Comparison of ENCODE assay signal across 8 cellular contexts in the genomic region with DNA sequence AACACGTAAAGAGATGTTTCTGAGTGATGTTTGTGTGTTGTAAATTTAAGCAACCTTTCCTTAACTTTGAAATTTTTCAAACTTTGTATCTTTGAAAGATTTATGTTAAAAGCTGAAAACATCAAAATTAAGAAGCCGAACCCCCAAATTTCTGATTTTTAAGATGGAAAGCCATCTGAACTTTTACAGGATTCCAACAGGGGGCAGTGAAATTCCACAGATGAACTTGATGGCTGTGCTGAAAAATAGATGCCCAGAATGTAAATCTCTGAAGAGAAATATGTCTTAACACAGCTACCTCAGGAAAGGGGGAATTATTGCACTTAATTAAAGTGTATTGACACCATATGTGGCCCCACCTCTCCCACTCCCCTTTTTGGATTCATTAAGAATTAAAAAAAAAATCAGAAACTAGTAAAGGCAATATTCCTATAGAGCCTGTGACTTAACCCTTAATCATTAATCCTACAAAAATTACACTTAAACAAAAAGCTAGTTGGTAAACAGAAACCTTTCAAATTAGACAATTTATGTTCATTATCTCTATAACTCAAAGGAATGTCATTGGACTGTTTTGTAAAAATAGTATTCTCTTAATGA.
DNase-seq lines count a peak whose midpoint lies in the region; ATAC-seq and TF ChIP-seq lines count a peak whose summit lies in the region.

No MANE protein-coding gene starts in this region.

- BruUV-seq in PC-9 (replicated peaks; lab: Mats Ljungman, UMichigan): no TSS peak

- no peaks in the 10 kb centered on the region for H3F3A ChIP-seq in PC-9 (ENCODE audit: insufficient read depth, low read depth)

- peak overlapping the region; percentile 16 for H3K9ac ChIP-seq in skeletal muscle satellite cell (ENCODE audit: low read depth, low read length)

- H3K4me1 ChIP-seq in PC-9 (replicated peaks; ENCODE audit: insufficient read depth) (no peaks in the 10 kb centered on the region), skeletal muscle satellite cell (ENCODE audit: control insufficient read depth, insufficient read depth, low read length) (no peaks in the 10 kb centered on the region)

- POLR2A ChIA-PET in HEK293T (lab: Yijun Ruan, JAX) (no interaction called here), PC-9 (lab: Charles Lee; ENCODE audit: unreplicated experiment) (interaction anchor here (0.6 to 0.8 kb wide), 3 partner anchors 657 to 1810 kb away, joined by 6 to 15 read pairs (median 8); no protein-coding TSS in a partner anchor)

- no peaks in the 10 kb centered on the region for H3K36me3 ChIP-seq in PC-9 (ENCODE audit: low read depth)
- H3K36me3 ChIP-seq in skeletal muscle satellite cell (ENCODE audit: insufficient read depth, low read length): no peaks in the 10 kb centered on the region

- no peaks in the 10 kb centered on the region for H4K20me1 ChIP-seq in PC-9 (ENCODE audit: insufficient read depth)

- H3K9me3 ChIP-seq in PC-9 (ENCODE audit: insufficient read depth, low read depth) (no peaks in the 10 kb centered on the region), skeletal muscle satellite cell (replicated peaks; ENCODE audit: low read length) (no peaks in the 10 kb centered on the region)

- H3K79me2 ChIP-seq in PC-9 (ENCODE audit: low read depth): no peaks in the 10 kb centered on the region

- H3K4me2 ChIP-seq in PC-9 (no peak overlapping the region), skeletal muscle satellite cell (ENCODE audit: low read length) (no peak overlapping the region)

- CTCF ChIA-PET in HEK293T (lab: Yijun Ruan, JAX): interaction anchor here (0.6 to 1.6 kb wide), 14 partner anchors 79 to 1771 kb away, joined by 3 to 11 read pairs (median 4); no protein-coding TSS in a partner anchor
- CTCF ChIA-PET in PC-9 (lab: Charles Lee): interaction anchor here (0.5 to 1.0 kb wide), 6 partner anchors 68 to 1790 kb away, joined by 3 to 8 read pairs (median 4); no protein-coding TSS in a partner anchor

- H3K27ac ChIP-seq in PC-9: no peak overlapping the region

- intact Hi-C loops in PC-9 (cut with micrococcal nuclease; ENCODE audit: unreplicated experiment): loop anchor here (2.0 to 10.0 kb wide), 5 partner anchors 122 to 1790 kb away; no protein-coding TSS in a partner anchor

- DNase-seq in AML-193 (lab: John Stamatoyannopoulos, UW): peak; percentile 33 to 37
- DNase-seq in HEK293T (ENCODE audit: extremely low spot score): peak; percentile 27
- peak in 1 of 2 experiments; percentile 8 for DNase-seq in PC-9
- DNase-seq in fibroblast of the aortic adventitia (ENCODE audit: low read depth): peak; percentile 44
- DNase-seq in effector CD8-positive, alpha-beta T cell (lab: John Stamatoyannopoulos, UW): no peak
- no peak for DNase-seq in activated CD4-positive, alpha-beta T cell treated with anti-CD3 and anti-CD28 coated beads for 4 hours

- no peak overlapping the region for H2AFZ ChIP-seq in PC-9

- no peaks in the 10 kb centered on the region for H3K9me2 ChIP-seq in PC-9 (ENCODE audit: insufficient read depth)

- TF ChIP-seq CTCF in PC-9 (conservative IDR thresholded peaks at IDR 0.05): peak; percentile 97
- TF ChIP-seq CTCF in fibroblast of the aortic adventitia (IDR thresholded peaks at IDR 0.05; ENCODE audit: insufficient read depth, low read length): peak; percentile 60

- H3K27me3 ChIP-seq in PC-9 (ENCODE audit: insufficient read depth, low read depth): no peaks in the 10 kb centered on the region
- H3K27me3 ChIP-seq in skeletal muscle satellite cell (ENCODE audit: control insufficient read depth, insufficient read depth, low read length): no peaks in the 10 kb centered on the region

- ATAC-seq in GM19324 (IDR thresholded peaks at IDR 0.05; ENCODE audit: low FRiP score, unreplicated experiment): no peak

- H3K4me3 ChIP-seq in PC-9 (no peak overlapping the region), fibroblast of the aortic adventitia (ENCODE audit: low read depth, low read length) (no peak overlapping the region), skeletal muscle satellite cell (ENCODE audit: low read length) (no peak overlapping the region)

TF ChIP-seq in HEK293T, 16 proteins besides CTCF, POLR2A, EP300 and RAD21:
- TF ChIP-seq HDGF (IDR thresholded peaks at IDR 0.05; ENCODE audit: borderline replicate concordance) (no peak), L3MBTL2 (conservative IDR thresholded peaks at IDR 0.05) (no peak), FOXK2 (IDR thresholded peaks at IDR 0.05) (no peak), SP1 (IDR thresholded peaks at IDR 0.05) (no peak), ARNT (IDR thresholded peaks at IDR 0.05) (no peak), NFRKB (IDR thresholded peaks at IDR 0.05) (no peak), CTBP1 (IDR thresholded peaks at IDR 0.05; ENCODE audit: borderline replicate concordance) (no peak), FOXA1 (IDR thresholded peaks at IDR 0.05) (no peak), SUZ12 (IDR thresholded peaks at IDR 0.05) (no peak), ELF4 (IDR thresholded peaks at IDR 0.05) (no peak), TARDBP (IDR thresholded peaks at IDR 0.05) (no peak), LEF1 (IDR thresholded peaks at IDR 0.05; ENCODE audit: borderline replicate concordance) (no peak), ZNF384 (IDR thresholded peaks at IDR 0.05) (no peak), FOXM1 (IDR thresholded peaks at IDR 0.05; ENCODE audit: borderline replicate concordance) (no peak), BHLHE40 (IDR thresholded peaks at IDR 0.05; ENCODE audit: borderline replicate concordance) (no peak)
- TF ChIP-seq, protein P1, sequence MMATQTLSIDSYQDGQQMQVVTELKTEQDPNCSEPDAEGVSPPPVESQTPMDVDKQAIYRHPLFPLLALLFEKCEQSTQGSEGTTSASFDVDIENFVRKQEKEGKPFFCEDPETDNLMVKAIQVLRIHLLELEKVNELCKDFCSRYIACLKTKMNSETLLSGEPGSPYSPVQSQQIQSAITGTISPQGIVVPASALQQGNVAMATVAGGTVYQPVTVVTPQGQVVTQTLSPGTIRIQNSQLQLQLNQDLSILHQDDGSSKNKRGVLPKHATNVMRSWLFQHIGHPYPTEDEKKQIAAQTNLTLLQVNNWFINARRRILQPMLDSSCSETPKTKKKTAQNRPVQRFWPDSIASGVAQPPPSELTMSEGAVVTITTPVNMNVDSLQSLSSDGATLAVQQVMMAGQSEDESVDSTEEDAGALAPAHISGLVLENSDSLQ (IDR thresholded peaks at IDR 0.05): no peak

Comparison
In these comparisons a context has a peak if more than half of its experiments do, and no peak if none do; other contexts are left out.
1. DNase-seq: peak in AML-193 (2 of 2), HEK293T (single experiment) and fibroblast of the aortic adventitia (single experiment); none in effector CD8-positive, alpha-beta T cell (single experiment) and activated CD4-positive, alpha-beta T cell treated with anti-CD3 and anti-CD28 coated beads for 4 hours (0 of 2).